ENCODE assay signal across 19 cellular contexts in genomic region chr7:32069251-32069650, GRCh38. TPM values are rescaled to one million over a fixed set of nuclear protein-coding genes. Genes with fewer than 3 reads are reported as not detected.
DNase-seq lines count a peak whose midpoint lies in the region; ATAC-seq, FAIRE-seq and TF ChIP-seq lines count a peak whose summit lies in the region.
"Had no signal": no experiment of that assay in that cellular context is flagged by ENCODE, and none has a peak within 500 bp of the region (broad histone marks: within the 10 kb centered on the region; RNA-seq: fewer than 3 reads in every experiment).

No MANE protein-coding gene starts in this region.

- peaks cover 22% of the 10 kb centered on the region for H3K4me1 ChIP-seq in A549
- H3K4me1 ChIP-seq: BLaER1 had no signal

- no peak for TF ChIP-seq RAD21 in A549 (conservative IDR thresholded peaks at IDR 0.05 in 1 of 2, IDR thresholded peaks at IDR 0.05 in 1 of 2)

- H3K4me2 ChIP-seq in A549, result peak overlapping the region; percentile 83
- H3K4me2 ChIP-seq: BLaER1, KMS-11 had no signal

- H3K9me3 Mint-ChIP-seq in nephron, result no peaks in the 10 kb centered on the region
- H3K9me3 Mint-ChIP-seq in activated naive CD4-positive, alpha-beta T cell treated with anti-CD3 and anti-CD28 coated beads, Interleukin-2, amount 10 ng/mL, durations not matched to agents 7 days and 5 days, result no peaks in the 10 kb centered on the region
- peaks cover 0 to 2% of the 10 kb centered on the region in 2 donors for H3K9me3 Mint-ChIP-seq in stimulated activated naive CD8-positive, alpha-beta T cell treated with anti-CD3 and anti-CD28 coated beads, Interleukin-15, amount 100 ng/mL, for 72 hours

- no peaks in the 10 kb centered on the region for H3K36me3 Mint-ChIP-seq in nephron (ENCODE audit: low read depth)
- no peaks in the 10 kb centered on the region for H3K36me3 Mint-ChIP-seq in activated naive CD4-positive, alpha-beta T cell treated with anti-CD3 and anti-CD28 coated beads, Interleukin-2, amount 10 ng/mL, durations not matched to agents 7 days and 5 days

- TF ChIP-seq CTCF in A549 (IDR thresholded peaks at IDR 0.05) (no peak), nephron (IDR thresholded peaks at IDR 0.05; ENCODE audit: unreplicated experiment in 3 of 3) (no peak), WERI-Rb-1 (IDR thresholded peaks at IDR 0.05; ENCODE audit: low read depth, low read length) (no peak)

- FAIRE-seq in A549 (lab: Jason Lieb, UNC), result peak; percentile 78
- FAIRE-seq: TTC549 had no signal

- H3K4me3 ChIP-seq in A549, result peak overlapping the region; percentile 58
- H3K4me3 ChIP-seq in WERI-Rb-1 (ENCODE audit: low read depth, low read length), result no peak overlapping the region
- H3K4me3 ChIP-seq: BLaER1 had no signal

- ATAC-seq in A549, result no peak
- ATAC-seq in stimulated activated naive CD8-positive, alpha-beta T cell treated with anti-CD3 and anti-CD28 coated beads, Interleukin-15, amount 100 ng/mL, for 72 hours, result no peak

- H3K4me1 Mint-ChIP-seq in nephron, result peaks cover 13% of the 10 kb centered on the region
- no peaks in the 10 kb centered on the region for H3K4me1 Mint-ChIP-seq in activated naive CD4-positive, alpha-beta T cell treated with anti-CD3 and anti-CD28 coated beads, Interleukin-2, amount 10 ng/mL, durations not matched to agents 7 days and 5 days
- H3K4me1 Mint-ChIP-seq in stimulated activated naive CD8-positive, alpha-beta T cell treated with anti-CD3 and anti-CD28 coated beads, Interleukin-15, amount 100 ng/mL, for 72 hours, result no peaks in the 10 kb centered on the region

- CTCF ChIA-PET in A549 (lab: Yijun Ruan, JAX), result interaction anchor here (1.3 to 1.5 kb wide), 2 partner anchors 135 kb away, joined by 3 to 5 read pairs; no protein-coding TSS in a partner anchor
- CTCF ChIA-PET in activated naive CD4-positive, alpha-beta T cell treated with anti-CD3 and anti-CD28 coated beads, Interleukin-2, amount 10 ng/mL, durations not matched to agents 7 days and 5 days (lab: Charles Lee), result no interaction called here

- H3K4me3 Mint-ChIP-seq in nephron, result peak overlapping the region; percentile 82 to 93 (median 83)
- no peak overlapping the region for H3K4me3 Mint-ChIP-seq in activated naive CD4-positive, alpha-beta T cell treated with anti-CD3 and anti-CD28 coated beads, Interleukin-2, amount 10 ng/mL, durations not matched to agents 7 days and 5 days
- no peak overlapping the region for H3K4me3 Mint-ChIP-seq in stimulated activated naive CD8-positive, alpha-beta T cell treated with anti-CD3 and anti-CD28 coated beads, Interleukin-15, amount 100 ng/mL, for 72 hours

- POLR2A ChIA-PET in A549 (lab: Yijun Ruan, JAX), result no interaction called here

- no peak overlapping the region for H3K27ac Mint-ChIP-seq in nephron
- no peak overlapping the region for H3K27ac Mint-ChIP-seq in activated naive CD4-positive, alpha-beta T cell treated with anti-CD3 and anti-CD28 coated beads, Interleukin-2, amount 10 ng/mL, durations not matched to agents 7 days and 5 days
- no peak overlapping the region for H3K27ac Mint-ChIP-seq in stimulated activated naive CD8-positive, alpha-beta T cell treated with anti-CD3 and anti-CD28 coated beads, Interleukin-15, amount 100 ng/mL, for 72 hours
- H3K27ac Mint-ChIP-seq: progenitor cell of endocrine pancreas had no signal

- H3K27me3 ChIP-seq in WERI-Rb-1 (ENCODE audit: insufficient read depth, low read depth, severe bottlenecking), result no peaks in the 10 kb centered on the region
- H3K27me3 ChIP-seq: BLaER1 had no signal

- TF ChIP-seq EP300 in A549 (IDR thresholded peaks at IDR 0.05), result no peak

- H3K36me3 ChIP-seq in WERI-Rb-1, result no peaks in the 10 kb centered on the region
- H3K36me3 ChIP-seq: BLaER1 had no signal

- H3K27ac ChIP-seq in A549, result peak overlapping the region; percentile 71 to 90; a peak in 4 of 6 replicates
- peak overlapping the region; percentile 56 for H3K27ac ChIP-seq in caudate nucleus (ENCODE audit: low read depth, low read length)
- no peak overlapping the region for H3K27ac ChIP-seq in WERI-Rb-1
- H3K27ac ChIP-seq: BLaER1, epithelial cell of prostate, KMS-11 had no signal

- H3K27me3 Mint-ChIP-seq in nephron (ENCODE audit: low read depth), result peaks cover 88% of the 10 kb centered on the region
- H3K27me3 Mint-ChIP-seq in activated naive CD4-positive, alpha-beta T cell treated with anti-CD3 and anti-CD28 coated beads, Interleukin-2, amount 10 ng/mL, durations not matched to agents 7 days and 5 days, result peaks cover 23% of the 10 kb centered on the region
- peaks cover 31% of the 10 kb centered on the region for H3K27me3 Mint-ChIP-seq in stimulated activated naive CD8-positive, alpha-beta T cell treated with anti-CD3 and anti-CD28 coated beads, Interleukin-15, amount 100 ng/mL, for 72 hours

- H3K9me3 ChIP-seq in A549 (no peaks in the 10 kb centered on the region), WERI-Rb-1 (ENCODE audit: severe bottlenecking) (no peaks in the 10 kb centered on the region)

- no peak for TF ChIP-seq POLR2A in A549 (IDR thresholded peaks at IDR 0.05; ENCODE audit: low read length)

- DNase-seq in A549 (ENCODE audit: low read depth in 1 of 2, low spot score in 1 of 2) (no peak), EL (peak; percentile 51), caudate nucleus (lab: John Stamatoyannopoulos, UW) (no peak), WERI-Rb-1 (no peak), SW 1271 (lab: John Stamatoyannopoulos, UW) (no peak)
- DNase-seq in activated naive CD4-positive, alpha-beta T cell treated with anti-CD3 and anti-CD28 coated beads, Interleukin-2, amount 10 ng/mL, durations not matched to agents 7 days and 5 days, result no peak
- no peak for DNase-seq in stimulated activated naive CD8-positive, alpha-beta T cell treated with anti-CD3 and anti-CD28 coated beads, Interleukin-15, amount 100 ng/mL, for 72 hours
- DNase-seq: activated CD4-positive, alpha-beta T cell treated with anti-CD3 and anti-CD28 coated beads, Interleukin-2, amount 50 U/mL, for 4 hours; activated T-cell treated with anti-CD3 and anti-CD28 coated beads, Interleukin-2, amount 50 U/mL, for 48 hours; DMS153; kidney glomerular epithelial cell; NCI-H1436 treated with DMSO at 0.1 percent for 48 hours; NCI-H510A treated with DMSO at 0.1 percent for 48 hours had no signal

TF ChIP-seq in A549, 52 proteins besides CTCF, POLR2A, EP300 and RAD21:
- no peak for TF ChIP-seq HDAC2 (IDR thresholded peaks at IDR 0.05)

RNA-seq across cellular contexts. Expression of gene PDE1C, which starts 1.0 kb away (rescaled TPM):
- polyA plus RNA-seq in A549 (2011; rRNA removed) (11.0 and 17.0 TPM in 2 replicates), A549 (2017; fragmentation: RNase III; extraction: RNeasy Plus Mini Kit Qiagen cat#74134 plus additional on column Dnase treatment) (8.0 to 8.5 TPM (median 8.1 TPM) in 3 replicates)
- polyA plus RNA-seq in A549 (2012; cell fraction: cytosol; rRNA removed), result 3.2 and 3.6 TPM in 2 replicates
- 6.1 and 10.4 TPM in 2 replicates for polyA plus RNA-seq in A549 (2012; cell fraction: nucleus; rRNA removed)
- polyA minus RNA-seq in A549 (2011; rRNA and poly(A)+ RNA removed), result 42.7 and 54.3 TPM in 2 replicates

Comparison
In these comparisons a context has a peak if more than half of its experiments do, and no peak if none do; other contexts are left out.
1. H3K4me3 Mint-ChIP-seq: peak in nephron (3 of 3); none in activated naive CD4-positive, alpha-beta T cell treated with anti-CD3 and anti-CD28 coated beads, Interleukin-2, amount 10 ng/mL, durations not matched to agents 7 days and 5 days (single experiment) and stimulated activated naive CD8-positive, alpha-beta T cell treated with anti-CD3 and anti-CD28 coated beads, Interleukin-15, amount 100 ng/mL, for 72 hours (0 of 2).